ENCODE assay signal across 7 cellular contexts in the genomic region with DNA sequence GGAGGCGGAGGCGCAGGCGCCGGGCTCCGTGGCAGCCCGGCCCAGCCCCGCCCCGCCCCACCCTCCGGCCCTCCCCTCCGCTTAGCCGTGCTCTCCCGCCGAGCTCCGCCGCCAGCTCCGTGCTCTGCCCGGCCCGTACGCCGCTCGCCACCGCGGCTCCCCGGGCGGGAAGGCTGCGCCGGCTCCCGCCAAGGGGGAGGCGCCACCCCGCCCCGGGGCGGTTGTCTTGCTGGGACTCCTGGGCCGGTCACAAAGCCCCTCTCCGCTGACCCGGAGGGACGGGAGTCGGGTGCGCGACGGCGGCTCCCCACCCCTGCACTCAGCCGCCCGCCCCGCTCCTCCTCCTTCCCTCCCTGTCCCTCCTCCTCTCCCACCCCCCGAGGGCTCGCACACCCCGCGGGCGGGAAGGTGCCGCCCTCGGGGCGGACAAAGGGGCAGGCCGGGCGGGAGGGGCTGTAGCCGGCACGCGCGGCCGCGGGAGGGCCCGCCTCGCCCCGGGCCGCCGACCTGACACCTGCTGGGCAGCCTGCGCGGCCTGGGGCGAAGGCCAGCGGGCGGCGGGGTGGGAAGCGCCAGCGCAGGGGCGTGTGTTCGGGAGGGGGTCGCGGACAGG. TPM values are rescaled to one million over a fixed set of nuclear protein-coding genes. Genes with fewer than 3 reads are reported as not detected.
DNase-seq lines count a peak whose midpoint lies in the region; ATAC-seq and TF ChIP-seq lines count a peak whose summit lies in the region.

No MANE protein-coding gene starts in this region.

- H3K4me3 ChIP-seq in PC-3 (ENCODE audit: low read length), result peak overlapping the region; percentile 63
- H3K4me3 ChIP-seq in mesodermal cell (ENCODE audit: extremely low read depth, insufficient read depth, low read length, poor library complexity, severe bottlenecking), result peak overlapping the region; percentile 40

- no peaks in the 10 kb centered on the region for H3F3A ChIP-seq in PC-3 (ENCODE audit: low read length, unreplicated experiment)

- H4K20me1 ChIP-seq in PC-3 (ENCODE audit: low read length), result 0 out of 2 replicates have a peak, but pooled peaks cover 3% of the 10 kb centered on the region

- 0 to 1% methylated on average over 42 to 49 of the region's 77 CpGs for WGBS in mesodermal cell (ENCODE audit: insufficient coverage in 2 of 2), 2 experiments

- DNase-seq in GM10266 (ENCODE audit: extremely low spot score) (peak; percentile 90), PC-3 (peak; percentile 41), dermis blood vessel endothelial cell (peak; percentile 20), NK-92 (lab: John Stamatoyannopoulos, UW; ENCODE audit: unreplicated experiment) (no peak)

- H3K4me1 ChIP-seq in PC-3 (ENCODE audit: insufficient read depth, low read length) (peaks cover 7% of the 10 kb centered on the region; the same call in 1 of the 2 replicates), mesodermal cell (ENCODE audit: control insufficient read depth, insufficient read depth, low read length, poor library complexity, severe bottlenecking) (no peaks in the 10 kb centered on the region)

- H3K9me3 ChIP-seq in PC-3 (ENCODE audit: low read length) (no peaks in the 10 kb centered on the region), mesodermal cell (ENCODE audit: control insufficient read depth, low read length) (no peaks in the 10 kb centered on the region)

- intact Hi-C loops in PC-3 (cut with micrococcal nuclease), result no loop called here

- POLR2A ChIA-PET in PC-3 (lab: Charles Lee; ENCODE audit: unreplicated experiment), result no interaction called here

- peak overlapping the region; percentile 78; the same call in 1 of the 2 replicates for H2AFZ ChIP-seq in PC-3 (ENCODE audit: low read length)

- H3K4me2 ChIP-seq in PC-3 (ENCODE audit: low read length), result peak overlapping the region; percentile 80

- H3K79me2 ChIP-seq in PC-3 (ENCODE audit: low read length), result no peaks in the 10 kb centered on the region

- H3K9me2 ChIP-seq in PC-3 (replicated peaks; ENCODE audit: low read length), result no peaks in the 10 kb centered on the region

- no peak overlapping the region for H3K27ac ChIP-seq in PC-3 (ENCODE audit: low read length)
- no peak overlapping the region for H3K27ac ChIP-seq in mesodermal cell (ENCODE audit: low read depth, low read length, severe bottlenecking)

- H3K9ac ChIP-seq in PC-3 (ENCODE audit: low read length), result no peak overlapping the region

- CTCF ChIA-PET in PC-3 (lab: Charles Lee), result interaction anchor here (1.0 kb wide), 1 partner anchor 54 kb away, joined by 3 read pairs; no protein-coding TSS in a partner anchor

- ATAC-seq in GM21381 (IDR thresholded peaks at IDR 0.05; ENCODE audit: unreplicated experiment) (peak; percentile 87), HG03521 (IDR thresholded peaks at IDR 0.05; ENCODE audit: unreplicated experiment) (peak; percentile 84), PC-3 (peak; percentile 92)

- BruUV-seq in PC-3 (replicated peaks; lab: Mats Ljungman, UMichigan), result no TSS peak

- TF ChIP-seq CTCF in GM10266 (IDR thresholded peaks at IDR 0.05; ENCODE audit: control insufficient read depth, insufficient read depth, low read depth, missing control alignments) (no peak), PC-3 (conservative IDR thresholded peaks at IDR 0.05; ENCODE audit: low read depth, low read length) (no peak)

- H3K27me3 ChIP-seq in PC-3 (ENCODE audit: low read length), result peaks cover 70% of the 10 kb centered on the region

- H3K36me3 ChIP-seq in PC-3 (ENCODE audit: low read depth, low read length) (no peaks in the 10 kb centered on the region), mesodermal cell (ENCODE audit: control insufficient read depth, insufficient read depth, low read length) (no peaks in the 10 kb centered on the region)

RNA-seq across cellular contexts. Expression of gene SP8, which starts 11.5 kb away (rescaled TPM):
- not detected in 2 replicates for total RNA-seq in PC-3 (2014; rRNA removed)
- not detected in 2 replicates for total RNA-seq in dermis blood vessel endothelial cell
- 0.77 TPM for polyA plus RNA-seq in mesodermal cell (2013, experiment 1 of 2)
- 0.15 TPM for polyA plus RNA-seq in mesodermal cell (2013, experiment 2 of 2)
